ENCODE assay signal across 1 cellular context in the genomic region with DNA sequence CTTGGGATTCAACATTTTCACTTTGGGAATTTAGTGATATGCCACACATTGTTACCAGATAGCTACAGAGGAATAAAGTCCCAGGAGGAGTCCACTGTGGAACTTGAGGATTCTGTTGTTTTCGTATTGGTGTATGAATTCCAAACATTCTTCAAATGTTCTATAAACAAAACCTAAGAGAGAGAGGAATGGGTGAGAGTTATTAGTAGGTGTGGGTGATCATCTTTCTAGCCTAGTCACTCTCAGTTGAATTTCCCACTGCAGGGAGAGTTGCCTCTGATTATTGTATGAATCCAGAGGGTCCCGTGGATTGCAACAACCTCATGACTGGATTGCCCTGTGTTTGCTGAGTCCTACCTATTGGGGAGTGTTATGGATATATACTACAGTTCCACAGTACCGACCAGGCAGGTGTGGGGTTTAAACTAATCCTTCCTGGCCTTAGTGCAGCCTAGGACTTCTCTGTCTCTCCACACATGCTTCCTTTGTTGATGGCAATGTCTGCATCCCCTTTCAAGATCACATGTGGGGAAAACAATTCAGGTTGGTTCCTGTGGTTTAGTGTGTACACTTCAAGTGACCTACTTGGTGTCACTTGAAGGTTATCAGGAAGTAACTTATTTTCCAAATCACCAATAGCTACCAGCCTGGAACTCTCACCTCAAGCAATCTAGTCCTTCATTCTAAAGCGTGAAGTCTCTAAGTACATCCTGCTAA.
TF ChIP-seq lines count a peak whose summit lies in the region.

No MANE protein-coding gene starts in this region.

TF ChIP-seq in K562, 482 proteins besides CTCF, POLR2A, EP300 and RAD21 (continued from another document):
- TF ChIP-seq, protein P1, sequence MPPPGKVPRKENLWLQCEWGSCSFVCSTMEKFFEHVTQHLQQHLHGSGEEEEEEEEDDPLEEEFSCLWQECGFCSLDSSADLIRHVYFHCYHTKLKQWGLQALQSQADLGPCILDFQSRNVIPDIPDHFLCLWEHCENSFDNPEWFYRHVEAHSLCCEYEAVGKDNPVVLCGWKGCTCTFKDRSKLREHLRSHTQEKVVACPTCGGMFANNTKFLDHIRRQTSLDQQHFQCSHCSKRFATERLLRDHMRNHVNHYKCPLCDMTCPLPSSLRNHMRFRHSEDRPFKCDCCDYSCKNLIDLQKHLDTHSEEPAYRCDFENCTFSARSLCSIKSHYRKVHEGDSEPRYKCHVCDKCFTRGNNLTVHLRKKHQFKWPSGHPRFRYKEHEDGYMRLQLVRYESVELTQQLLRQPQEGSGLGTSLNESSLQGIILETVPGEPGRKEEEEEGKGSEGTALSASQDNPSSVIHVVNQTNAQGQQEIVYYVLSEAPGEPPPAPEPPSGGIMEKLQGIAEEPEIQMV (tag; conservative IDR thresholded peaks at IDR 0.05; ENCODE audit: low read depth): 0 out of 2 replicates have a peak, but pooled peaks have one; percentile 21
- TF ChIP-seq, protein P2, sequence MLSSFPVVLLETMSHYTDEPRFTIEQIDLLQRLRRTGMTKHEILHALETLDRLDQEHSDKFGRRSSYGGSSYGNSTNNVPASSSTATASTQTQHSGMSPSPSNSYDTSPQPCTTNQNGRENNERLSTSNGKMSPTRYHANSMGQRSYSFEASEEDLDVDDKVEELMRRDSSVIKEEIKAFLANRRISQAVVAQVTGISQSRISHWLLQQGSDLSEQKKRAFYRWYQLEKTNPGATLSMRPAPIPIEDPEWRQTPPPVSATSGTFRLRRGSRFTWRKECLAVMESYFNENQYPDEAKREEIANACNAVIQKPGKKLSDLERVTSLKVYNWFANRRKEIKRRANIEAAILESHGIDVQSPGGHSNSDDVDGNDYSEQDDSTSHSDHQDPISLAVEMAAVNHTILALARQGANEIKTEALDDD (IDR thresholded peaks at IDR 0.05): peak; percentile 84
- TF ChIP-seq FOXA3 (CRISPR knock-in tag; conservative IDR thresholded peaks at IDR 0.05 in 1 of 2, IDR thresholded peaks at IDR 0.05 in 1 of 2): peak in 1 of 2 experiments; percentile 39; a peak in 1 of 4 replicates
- TF ChIP-seq, protein P3, sequence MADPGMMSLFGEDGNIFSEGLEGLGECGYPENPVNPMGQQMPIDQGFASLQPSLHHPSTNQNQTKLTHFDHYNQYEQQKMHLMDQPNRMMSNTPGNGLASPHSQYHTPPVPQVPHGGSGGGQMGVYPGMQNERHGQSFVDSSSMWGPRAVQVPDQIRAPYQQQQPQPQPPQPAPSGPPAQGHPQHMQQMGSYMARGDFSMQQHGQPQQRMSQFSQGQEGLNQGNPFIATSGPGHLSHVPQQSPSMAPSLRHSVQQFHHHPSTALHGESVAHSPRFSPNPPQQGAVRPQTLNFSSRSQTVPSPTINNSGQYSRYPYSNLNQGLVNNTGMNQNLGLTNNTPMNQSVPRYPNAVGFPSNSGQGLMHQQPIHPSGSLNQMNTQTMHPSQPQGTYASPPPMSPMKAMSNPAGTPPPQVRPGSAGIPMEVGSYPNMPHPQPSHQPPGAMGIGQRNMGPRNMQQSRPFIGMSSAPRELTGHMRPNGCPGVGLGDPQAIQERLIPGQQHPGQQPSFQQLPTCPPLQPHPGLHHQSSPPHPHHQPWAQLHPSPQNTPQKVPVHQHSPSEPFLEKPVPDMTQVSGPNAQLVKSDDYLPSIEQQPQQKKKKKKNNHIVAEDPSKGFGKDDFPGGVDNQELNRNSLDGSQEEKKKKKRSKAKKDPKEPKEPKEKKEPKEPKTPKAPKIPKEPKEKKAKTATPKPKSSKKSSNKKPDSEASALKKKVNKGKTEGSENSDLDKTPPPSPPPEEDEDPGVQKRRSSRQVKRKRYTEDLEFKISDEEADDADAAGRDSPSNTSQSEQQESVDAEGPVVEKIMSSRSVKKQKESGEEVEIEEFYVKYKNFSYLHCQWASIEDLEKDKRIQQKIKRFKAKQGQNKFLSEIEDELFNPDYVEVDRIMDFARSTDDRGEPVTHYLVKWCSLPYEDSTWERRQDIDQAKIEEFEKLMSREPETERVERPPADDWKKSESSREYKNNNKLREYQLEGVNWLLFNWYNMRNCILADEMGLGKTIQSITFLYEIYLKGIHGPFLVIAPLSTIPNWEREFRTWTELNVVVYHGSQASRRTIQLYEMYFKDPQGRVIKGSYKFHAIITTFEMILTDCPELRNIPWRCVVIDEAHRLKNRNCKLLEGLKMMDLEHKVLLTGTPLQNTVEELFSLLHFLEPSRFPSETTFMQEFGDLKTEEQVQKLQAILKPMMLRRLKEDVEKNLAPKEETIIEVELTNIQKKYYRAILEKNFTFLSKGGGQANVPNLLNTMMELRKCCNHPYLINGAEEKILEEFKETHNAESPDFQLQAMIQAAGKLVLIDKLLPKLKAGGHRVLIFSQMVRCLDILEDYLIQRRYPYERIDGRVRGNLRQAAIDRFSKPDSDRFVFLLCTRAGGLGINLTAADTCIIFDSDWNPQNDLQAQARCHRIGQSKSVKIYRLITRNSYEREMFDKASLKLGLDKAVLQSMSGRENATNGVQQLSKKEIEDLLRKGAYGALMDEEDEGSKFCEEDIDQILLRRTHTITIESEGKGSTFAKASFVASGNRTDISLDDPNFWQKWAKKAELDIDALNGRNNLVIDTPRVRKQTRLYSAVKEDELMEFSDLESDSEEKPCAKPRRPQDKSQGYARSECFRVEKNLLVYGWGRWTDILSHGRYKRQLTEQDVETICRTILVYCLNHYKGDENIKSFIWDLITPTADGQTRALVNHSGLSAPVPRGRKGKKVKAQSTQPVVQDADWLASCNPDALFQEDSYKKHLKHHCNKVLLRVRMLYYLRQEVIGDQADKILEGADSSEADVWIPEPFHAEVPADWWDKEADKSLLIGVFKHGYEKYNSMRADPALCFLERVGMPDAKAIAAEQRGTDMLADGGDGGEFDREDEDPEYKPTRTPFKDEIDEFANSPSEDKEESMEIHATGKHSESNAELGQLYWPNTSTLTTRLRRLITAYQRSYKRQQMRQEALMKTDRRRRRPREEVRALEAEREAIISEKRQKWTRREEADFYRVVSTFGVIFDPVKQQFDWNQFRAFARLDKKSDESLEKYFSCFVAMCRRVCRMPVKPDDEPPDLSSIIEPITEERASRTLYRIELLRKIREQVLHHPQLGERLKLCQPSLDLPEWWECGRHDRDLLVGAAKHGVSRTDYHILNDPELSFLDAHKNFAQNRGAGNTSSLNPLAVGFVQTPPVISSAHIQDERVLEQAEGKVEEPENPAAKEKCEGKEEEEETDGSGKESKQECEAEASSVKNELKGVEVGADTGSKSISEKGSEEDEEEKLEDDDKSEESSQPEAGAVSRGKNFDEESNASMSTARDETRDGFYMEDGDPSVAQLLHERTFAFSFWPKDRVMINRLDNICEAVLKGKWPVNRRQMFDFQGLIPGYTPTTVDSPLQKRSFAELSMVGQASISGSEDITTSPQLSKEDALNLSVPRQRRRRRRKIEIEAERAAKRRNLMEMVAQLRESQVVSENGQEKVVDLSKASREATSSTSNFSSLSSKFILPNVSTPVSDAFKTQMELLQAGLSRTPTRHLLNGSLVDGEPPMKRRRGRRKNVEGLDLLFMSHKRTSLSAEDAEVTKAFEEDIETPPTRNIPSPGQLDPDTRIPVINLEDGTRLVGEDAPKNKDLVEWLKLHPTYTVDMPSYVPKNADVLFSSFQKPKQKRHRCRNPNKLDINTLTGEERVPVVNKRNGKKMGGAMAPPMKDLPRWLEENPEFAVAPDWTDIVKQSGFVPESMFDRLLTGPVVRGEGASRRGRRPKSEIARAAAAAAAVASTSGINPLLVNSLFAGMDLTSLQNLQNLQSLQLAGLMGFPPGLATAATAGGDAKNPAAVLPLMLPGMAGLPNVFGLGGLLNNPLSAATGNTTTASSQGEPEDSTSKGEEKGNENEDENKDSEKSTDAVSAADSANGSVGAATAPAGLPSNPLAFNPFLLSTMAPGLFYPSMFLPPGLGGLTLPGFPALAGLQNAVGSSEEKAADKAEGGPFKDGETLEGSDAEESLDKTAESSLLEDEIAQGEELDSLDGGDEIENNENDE (IDR thresholded peaks at IDR 0.05; ENCODE audit: low read depth, low read length): no peak
- TF ChIP-seq, protein P4, sequence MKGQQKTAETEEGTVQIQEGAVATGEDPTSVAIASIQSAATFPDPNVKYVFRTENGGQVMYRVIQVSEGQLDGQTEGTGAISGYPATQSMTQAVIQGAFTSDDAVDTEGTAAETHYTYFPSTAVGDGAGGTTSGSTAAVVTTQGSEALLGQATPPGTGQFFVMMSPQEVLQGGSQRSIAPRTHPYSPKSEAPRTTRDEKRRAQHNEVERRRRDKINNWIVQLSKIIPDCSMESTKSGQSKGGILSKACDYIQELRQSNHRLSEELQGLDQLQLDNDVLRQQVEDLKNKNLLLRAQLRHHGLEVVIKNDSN (CRISPR knock-in tag; IDR thresholded peaks at IDR 0.05): peak; percentile 8; the same call in 1 of the 2 replicates
- peak; percentile 62 for TF ChIP-seq NFE2 (IDR thresholded peaks at IDR 0.05; ENCODE audit: low read depth)
- TF ChIP-seq FOXK2 (conservative IDR thresholded peaks at IDR 0.05 in 1 of 2, IDR thresholded peaks at IDR 0.05 in 1 of 2; ENCODE audit: low read depth in 2 of 2): peak in 1 of 2 experiments; percentile 9; a peak in 1 of 4 replicates
- TF ChIP-seq, protein P5, sequence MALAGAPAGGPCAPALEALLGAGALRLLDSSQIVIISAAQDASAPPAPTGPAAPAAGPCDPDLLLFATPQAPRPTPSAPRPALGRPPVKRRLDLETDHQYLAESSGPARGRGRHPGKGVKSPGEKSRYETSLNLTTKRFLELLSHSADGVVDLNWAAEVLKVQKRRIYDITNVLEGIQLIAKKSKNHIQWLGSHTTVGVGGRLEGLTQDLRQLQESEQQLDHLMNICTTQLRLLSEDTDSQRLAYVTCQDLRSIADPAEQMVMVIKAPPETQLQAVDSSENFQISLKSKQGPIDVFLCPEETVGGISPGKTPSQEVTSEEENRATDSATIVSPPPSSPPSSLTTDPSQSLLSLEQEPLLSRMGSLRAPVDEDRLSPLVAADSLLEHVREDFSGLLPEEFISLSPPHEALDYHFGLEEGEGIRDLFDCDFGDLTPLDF (CRISPR knock-in tag; IDR thresholded peaks at IDR 0.05): 0 out of 2 replicates have a peak, but pooled peaks have one; percentile 22
- TF ChIP-seq NR2C1 (IDR thresholded peaks at IDR 0.05): no peak
- TF ChIP-seq NR2C1 (tag; IDR thresholded peaks at IDR 0.05): peak; percentile 36; the same call in 1 of the 2 replicates
- TF ChIP-seq, protein P6, sequence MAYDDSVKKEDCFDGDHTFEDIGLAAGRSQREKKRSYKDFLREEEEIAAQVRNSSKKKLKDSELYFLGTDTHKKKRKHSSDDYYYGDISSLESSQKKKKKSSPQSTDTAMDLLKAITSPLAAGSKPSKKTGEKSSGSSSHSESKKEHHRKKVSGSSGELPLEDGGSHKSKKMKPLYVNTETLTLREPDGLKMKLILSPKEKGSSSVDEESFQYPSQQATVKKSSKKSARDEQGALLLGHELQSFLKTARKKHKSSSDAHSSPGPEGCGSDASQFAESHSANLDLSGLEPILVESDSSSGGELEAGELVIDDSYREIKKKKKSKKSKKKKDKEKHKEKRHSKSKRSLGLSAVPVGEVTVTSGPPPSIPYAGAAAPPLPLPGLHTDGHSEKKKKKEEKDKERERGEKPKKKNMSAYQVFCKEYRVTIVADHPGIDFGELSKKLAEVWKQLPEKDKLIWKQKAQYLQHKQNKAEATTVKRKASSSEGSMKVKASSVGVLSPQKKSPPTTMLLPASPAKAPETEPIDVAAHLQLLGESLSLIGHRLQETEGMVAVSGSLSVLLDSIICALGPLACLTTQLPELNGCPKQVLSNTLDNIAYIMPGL (CRISPR knock-in tag; IDR thresholded peaks at IDR 0.05): peak; percentile 41; the same call in 1 of the 2 replicates
- TF ChIP-seq, protein P7, sequence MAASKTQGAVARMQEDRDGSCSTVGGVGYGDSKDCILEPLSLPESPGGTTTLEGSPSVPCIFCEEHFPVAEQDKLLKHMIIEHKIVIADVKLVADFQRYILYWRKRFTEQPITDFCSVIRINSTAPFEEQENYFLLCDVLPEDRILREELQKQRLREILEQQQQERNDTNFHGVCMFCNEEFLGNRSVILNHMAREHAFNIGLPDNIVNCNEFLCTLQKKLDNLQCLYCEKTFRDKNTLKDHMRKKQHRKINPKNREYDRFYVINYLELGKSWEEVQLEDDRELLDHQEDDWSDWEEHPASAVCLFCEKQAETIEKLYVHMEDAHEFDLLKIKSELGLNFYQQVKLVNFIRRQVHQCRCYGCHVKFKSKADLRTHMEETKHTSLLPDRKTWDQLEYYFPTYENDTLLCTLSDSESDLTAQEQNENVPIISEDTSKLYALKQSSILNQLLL (CRISPR knock-in tag; IDR thresholded peaks at IDR 0.05; ENCODE audit: borderline replicate concordance): no peak
- 0 out of 2 replicates have a peak, but pooled peaks have one; percentile 14 for TF ChIP-seq TEAD4 (IDR thresholded peaks at IDR 0.05; ENCODE audit: low read length)
- TF ChIP-seq TEAD4 (CRISPR knock-in tag; IDR thresholded peaks at IDR 0.05; ENCODE audit: borderline replicate concordance): no peak
- TF ChIP-seq GATA2 (CRISPR knock-in tag; IDR thresholded peaks at IDR 0.05): no peak
- TF ChIP-seq ZNF57 (CRISPR knock-in tag; IDR thresholded peaks at IDR 0.05): no peak
- TF ChIP-seq, protein P8, sequence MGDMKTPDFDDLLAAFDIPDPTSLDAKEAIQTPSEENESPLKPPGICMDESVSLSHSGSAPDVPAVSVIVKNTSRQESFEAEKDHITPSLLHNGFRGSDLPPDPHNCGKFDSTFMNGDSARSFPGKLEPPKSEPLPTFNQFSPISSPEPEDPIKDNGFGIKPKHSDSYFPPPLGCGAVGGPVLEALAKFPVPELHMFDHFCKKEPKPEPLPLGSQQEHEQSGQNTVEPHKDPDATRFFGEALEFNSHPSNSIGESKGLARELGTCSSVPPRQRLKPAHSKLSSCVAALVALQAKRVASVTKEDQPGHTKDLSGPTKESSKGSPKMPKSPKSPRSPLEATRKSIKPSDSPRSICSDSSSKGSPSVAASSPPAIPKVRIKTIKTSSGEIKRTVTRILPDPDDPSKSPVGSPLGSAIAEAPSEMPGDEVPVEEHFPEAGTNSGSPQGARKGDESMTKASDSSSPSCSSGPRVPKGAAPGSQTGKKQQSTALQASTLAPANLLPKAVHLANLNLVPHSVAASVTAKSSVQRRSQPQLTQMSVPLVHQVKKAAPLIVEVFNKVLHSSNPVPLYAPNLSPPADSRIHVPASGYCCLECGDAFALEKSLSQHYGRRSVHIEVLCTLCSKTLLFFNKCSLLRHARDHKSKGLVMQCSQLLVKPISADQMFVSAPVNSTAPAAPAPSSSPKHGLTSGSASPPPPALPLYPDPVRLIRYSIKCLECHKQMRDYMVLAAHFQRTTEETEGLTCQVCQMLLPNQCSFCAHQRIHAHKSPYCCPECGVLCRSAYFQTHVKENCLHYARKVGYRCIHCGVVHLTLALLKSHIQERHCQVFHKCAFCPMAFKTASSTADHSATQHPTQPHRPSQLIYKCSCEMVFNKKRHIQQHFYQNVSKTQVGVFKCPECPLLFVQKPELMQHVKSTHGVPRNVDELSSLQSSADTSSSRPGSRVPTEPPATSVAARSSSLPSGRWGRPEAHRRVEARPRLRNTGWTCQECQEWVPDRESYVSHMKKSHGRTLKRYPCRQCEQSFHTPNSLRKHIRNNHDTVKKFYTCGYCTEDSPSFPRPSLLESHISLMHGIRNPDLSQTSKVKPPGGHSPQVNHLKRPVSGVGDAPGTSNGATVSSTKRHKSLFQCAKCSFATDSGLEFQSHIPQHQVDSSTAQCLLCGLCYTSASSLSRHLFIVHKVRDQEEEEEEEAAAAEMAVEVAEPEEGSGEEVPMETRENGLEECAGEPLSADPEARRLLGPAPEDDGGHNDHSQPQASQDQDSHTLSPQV (IDR thresholded peaks at IDR 0.05): peak; percentile 18; the same call in 1 of the 2 replicates
- TF ChIP-seq L3MBTL2 (IDR thresholded peaks at IDR 0.05): peak; percentile 63; the same call in 1 of the 2 replicates
- TF ChIP-seq ETV6 (IDR thresholded peaks at IDR 0.05; ENCODE audit: borderline replicate concordance in 1 of 2, low read depth in 2 of 2, low read length in 1 of 2): no peak
- TF ChIP-seq ETV6 (CRISPR knock-in tag; IDR thresholded peaks at IDR 0.05; ENCODE audit: borderline replicate concordance): no peak
- peak; percentile 96 for TF ChIP-seq ESRRA (IDR thresholded peaks at IDR 0.05; ENCODE audit: borderline replicate concordance, low read depth)
- TF ChIP-seq MTA2 (IDR thresholded peaks at IDR 0.05; ENCODE audit: low read depth): 0 out of 2 replicates have a peak, but pooled peaks have one; percentile 11
